23 cellular contexts compared by ENCODE assay signal in the genomic region with DNA sequence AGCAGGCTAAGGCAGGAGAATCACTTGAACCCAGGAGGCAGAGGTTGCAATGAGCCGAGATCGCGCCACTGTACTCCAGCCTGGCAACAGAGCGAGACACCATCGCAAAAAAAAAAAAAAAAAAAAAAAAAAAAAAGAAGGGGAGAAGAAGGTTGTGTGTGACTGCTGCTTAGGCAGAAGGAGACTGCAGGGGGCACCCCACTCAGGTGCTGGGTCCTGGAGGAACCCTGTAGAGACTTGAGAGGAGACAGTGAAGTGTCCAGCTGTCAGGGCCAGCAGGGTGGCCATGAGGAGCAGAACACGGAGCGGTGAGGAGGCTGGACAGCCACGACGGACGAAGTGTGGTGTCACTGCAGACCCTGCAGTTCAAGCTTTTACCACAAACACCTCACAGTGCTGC.
DNase-seq lines count a peak whose midpoint lies in the region; ATAC-seq and TF ChIP-seq lines count a peak whose summit lies in the region.
"Had no signal": no experiment of that assay in that cellular context is flagged by ENCODE, and none has a peak within 500 bp of the region (broad histone marks: within the 10 kb centered on the region; RNA-seq: fewer than 3 reads in every experiment).

No MANE protein-coding gene starts in this region.

- DNase-seq in ACHN (peak; percentile 21), HFF-Myc (ENCODE audit: extremely low read depth, low read depth) (no peak), choroid plexus epithelial cell (ENCODE audit: low read depth) (no peak), mesenteric fat pad (ENCODE audit: low spot score) (peak; percentile 69), NCI-H524 treated with DMSO at 0.1 percent for 48 hours (lab: John Stamatoyannopoulos, UW) (no peak)
- no peak for DNase-seq in activated CD4-positive, alpha-beta T cell treated with anti-CD3 and anti-CD28 coated beads, Interleukin-2, amount 50 U/mL, for 1 hour
- DNase-seq in stimulated activated CD8-positive, alpha-beta memory T cell treated with anti-CD3 and anti-CD28 coated beads, Interleukin-4, amount 100 ng/mL, for 48 hours: no peak
- DNase-seq: activated CD4-positive, alpha-beta T cell treated with anti-CD3 and anti-CD28 coated beads, Interleukin-2, amount 10 ng/mL, durations not matched to agents 24 days and 14 days; activated CD8-positive, alpha-beta memory T cell treated with anti-CD3 and anti-CD28 coated beads, Interleukin-2, amount 10 ng/mL, durations not matched to agents 7 days and 5 days; cerebellar nuclear complex; effector CD8-positive, alpha-beta T cell; H7; naive B cell; NCI-H1048; NCI-H2081; occipital lobe; T-helper 17 cell; upper lobe of left lung had no signal

- TF ChIP-seq CTCF in HFF-Myc (IDR thresholded peaks at IDR 0.05; ENCODE audit: low read depth, low read length, missing control alignments) (peak; percentile 11), choroid plexus epithelial cell (conservative IDR thresholded peaks at IDR 0.05; ENCODE audit: low read depth, low read length) (peak; percentile 33)

- in situ Hi-C loops in ACHN (cut with HindIII; ENCODE audit: low pct_ligation_motif_present, low pct_unique_long_range_greater_than_20kb, low sequenced_read_pairs): no loop called here

- H3K4me3 ChIP-seq in HFF-Myc (replicated peaks; ENCODE audit: low read depth, low read length): no peak overlapping the region
- no peak overlapping the region for H3K4me3 ChIP-seq in choroid plexus epithelial cell (ENCODE audit: low read depth, low read length)
- H3K4me3 ChIP-seq: ascending aorta, right atrium auricular region, SJSA1, upper lobe of left lung had no signal

- no peak for ATAC-seq in HG02973 (IDR thresholded peaks at IDR 0.05; ENCODE audit: unreplicated experiment)
- ATAC-seq: activated CD8-positive, alpha-beta memory T cell treated with anti-CD3 and anti-CD28 coated beads, Interleukin-2, amount 10 ng/mL, durations not matched to agents 7 days and 5 days; activated naive CD4-positive, alpha-beta T cell treated with anti-CD3 and anti-CD28 coated beads, Interleukin-2, amount 50 U/mL, for 72 hours; T-helper 17 cell had no signal

Comparison
In these comparisons a context has a peak if more than half of its experiments do, and no peak if none do; other contexts are left out.
1. DNase-seq: peak in ACHN (single experiment) and mesenteric fat pad (single experiment); none in HFF-Myc (single experiment), choroid plexus epithelial cell (single experiment), NCI-H524 treated with DMSO at 0.1 percent for 48 hours (single experiment), activated CD4-positive, alpha-beta T cell treated with anti-CD3 and anti-CD28 coated beads, Interleukin-2, amount 50 U/mL, for 1 hour (single experiment) and stimulated activated CD8-positive, alpha-beta memory T cell treated with anti-CD3 and anti-CD28 coated beads, Interleukin-4, amount 100 ng/mL, for 48 hours (single experiment).